Comparison of ENCODE assay signal across 8 cellular contexts in genomic region chr12:2877047-2877958, GRCh38. TPM values are rescaled to one million over a fixed set of nuclear protein-coding genes. Genes with fewer than 3 reads are reported as not detected.
DNase-seq lines count a peak whose midpoint lies in the region; ATAC-seq and TF ChIP-seq lines count a peak whose summit lies in the region.

Gene FOXM1, minus strand, starts transcription at chr12:2877174. Its CDS starts 2,696 bp downstream, at chr12:2874478.
Gene RHNO1, plus strand, starts transcription at chr12:2877223. Its CDS starts 8,144 bp downstream, at chr12:2885367.

- in situ Hi-C loops in endometrial microvascular endothelial cells (cut with HindIII; ENCODE audit: inconsistent ontology term, low pct_unique_long_range_greater_than_20kb, low sequenced_read_pairs), result no loop called here

- no peaks in the 10 kb centered on the region for H3K27me3 Mint-ChIP-seq in mesothelial cell of epicardium (ENCODE audit: low read depth)

- no peaks in the 10 kb centered on the region for H3K9me3 Mint-ChIP-seq in mesothelial cell of epicardium

- H3K27ac Mint-ChIP-seq in mesothelial cell of epicardium, result peak within 1 kb of the TSS; percentile 99

- peak within 1 kb of the TSS; percentile 99 for H3K4me3 ChIP-seq in NT2/D1 (ENCODE audit: insufficient read length, low read depth)

- no peak for TF ChIP-seq CTCF in mesothelial cell of epicardium (IDR thresholded peaks at IDR 0.05; ENCODE audit: unreplicated experiment)

- peak; percentile 72 for ATAC-seq in GM21367 (IDR thresholded peaks at IDR 0.05; ENCODE audit: unreplicated experiment)

- peaks cover 54% of the 10 kb centered on the region for H3K36me3 ChIP-seq in NT2/D1 (ENCODE audit: insufficient read depth, insufficient read length, low read length)

- H3K9me3 ChIP-seq in NT2/D1 (ENCODE audit: insufficient read depth, low read length), result no peaks in the 10 kb centered on the region

- H3K36me3 Mint-ChIP-seq in mesothelial cell of epicardium, result peaks cover 6% of the 10 kb centered on the region

- peaks cover 21% of the 10 kb centered on the region for H3K4me1 Mint-ChIP-seq in mesothelial cell of epicardium

- H3K4me1 ChIP-seq in NT2/D1 (ENCODE audit: insufficient read depth, insufficient read length), result peaks cover 6% of the 10 kb centered on the region

- DNase-seq in COLO829 (ENCODE audit: low spot score) (peak; percentile 95), HUDEP-2 (lab: John Stamatoyannopoulos, UW; ENCODE audit: unreplicated experiment in 76 of 76) (peak in 74 of 76 experiments; percentile 15 to 87 (median 75)), NT2/D1 (ENCODE audit: low read depth, low spot score) (peak; percentile 99), mesothelial cell of epicardium (ENCODE audit: low spot score in 2 of 2, unreplicated experiment in 2 of 2) (peak; percentile 87 to 94)
- DNase-seq in activated CD8-positive, alpha-beta memory T cell treated with anti-CD3 and anti-CD28 coated beads, Interleukin-2, amount 50 U/mL, for 24 hours (ENCODE audit: extremely low read depth), result peak; percentile 69
- peak; percentile 71 to 78 for DNase-seq in stimulated activated CD8-positive, alpha-beta memory T cell treated with anti-CD3 and anti-CD28 coated beads, Interleukin-15, amount 100 ng/mL, for 4 hours (ENCODE audit: low read depth in 2 of 2)

- peak within 1 kb of the TSS; percentile 100 for H3K9ac ChIP-seq in NT2/D1 (ENCODE audit: insufficient read length, low read depth)

- H3K27me3 ChIP-seq in NT2/D1 (ENCODE audit: insufficient read depth, insufficient read length), result no peaks in the 10 kb centered on the region

- H3K4me3 Mint-ChIP-seq in mesothelial cell of epicardium, result peak within 1 kb of the TSS; percentile 99

RNA-seq across cellular contexts. Expression of gene FOXM1, which starts in this region (rescaled TPM):
- total RNA-seq in endometrial microvascular endothelial cells (ENCODE audit: inconsistent ontology term), result 57.3 TPM
- 22.6 to 25.4 TPM (median 24.9 TPM) in 3 replicates for total RNA-seq in mesothelial cell of epicardium

RNA-seq across cellular contexts. Expression of gene RHNO1, which starts in this region (rescaled TPM):
- total RNA-seq in endometrial microvascular endothelial cells (ENCODE audit: inconsistent ontology term) (52.6 TPM), mesothelial cell of epicardium (27.2 to 33.2 TPM (median 28.2 TPM) in 3 replicates)

Comparison
In these comparisons a context has a peak if more than half of its experiments do, and no peak if none do; other contexts are left out.
1. Peak in every context shown above with its lines: DNase-seq, ATAC-seq and H3K4me3 ChIP-seq.